Comparison of ENCODE assay signal across 16 cellular contexts in the genomic region with DNA sequence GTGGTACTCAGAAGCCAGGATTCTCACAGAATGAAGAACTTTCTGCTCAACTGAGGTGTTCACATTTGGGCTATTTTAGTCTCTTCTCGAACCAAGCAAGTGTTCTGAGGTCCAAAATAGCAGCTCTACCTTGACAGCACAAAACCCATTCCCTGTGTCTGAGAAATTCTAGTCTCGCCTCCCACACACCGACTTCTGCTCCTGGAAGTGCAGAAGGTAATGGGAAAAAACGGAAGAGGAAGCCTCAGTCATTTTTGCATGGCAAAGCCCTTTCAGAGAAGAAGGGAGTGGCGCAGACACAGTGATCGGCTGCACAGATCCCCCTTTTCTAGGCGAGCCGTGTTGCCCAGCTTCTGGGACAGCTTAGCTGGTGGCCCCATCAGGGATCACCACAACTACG. TPM values are rescaled to one million over a fixed set of nuclear protein-coding genes. Genes with fewer than 3 reads are reported as not detected.
DNase-seq lines count a peak whose midpoint lies in the region; ATAC-seq and TF ChIP-seq lines count a peak whose summit lies in the region.
"Had no signal": no experiment of that assay in that cellular context is flagged by ENCODE, and none has a peak within 500 bp of the region (broad histone marks: within the 10 kb centered on the region; RNA-seq: fewer than 3 reads in every experiment).

No MANE protein-coding gene starts in this region.

- H3K27me3 ChIP-seq in esophagus muscularis mucosa: no peaks in the 10 kb centered on the region

- no peak overlapping the region for H3K4me3 ChIP-seq in esophagus muscularis mucosa
- H3K4me3 ChIP-seq: GM12878, GM23248 had no signal

- TF ChIP-seq CTCF in esophagus muscularis mucosa (IDR thresholded peaks at IDR 0.05): no peak

- H3K27ac ChIP-seq in caudate nucleus (ENCODE audit: low read depth, low read length): no peak overlapping the region
- H3K27ac ChIP-seq in esophagus muscularis mucosa (replicated peaks in 1 of 4): no peak overlapping the region
- H3K27ac ChIP-seq: GM23248 had no signal

- ATAC-seq in HG02571 (IDR thresholded peaks at IDR 0.05; ENCODE audit: unreplicated experiment): no peak
- ATAC-seq: GM12878 had no signal

- intact Hi-C loops in esophagus muscularis mucosa (cut with DNase I): no loop called here

- 91% methylated on average over 9 of the region's 9 CpGs for WGBS in esophagus muscularis mucosa

- H3K9me3 ChIP-seq in esophagus muscularis mucosa: no peaks in the 10 kb centered on the region

- peaks cover 0 to 12% (median 7%) of the 10 kb centered on the region in 4 donors for H3K4me1 ChIP-seq in esophagus muscularis mucosa

- H3K36me3 ChIP-seq in esophagus muscularis mucosa: peaks cover 12 to 86% (median 64%) of the 10 kb centered on the region in 4 donors

- no peak for TF ChIP-seq POLR2A in esophagus muscularis mucosa (IDR thresholded peaks at IDR 0.05; ENCODE audit: low read depth)

- TF ChIP-seq EP300 in esophagus muscularis mucosa (IDR thresholded peaks at IDR 0.05): no peak

- peak in 31 of 61 donors; percentile 4 to 84 (median 30) for DNase-seq in caudate nucleus (lab: John Stamatoyannopoulos, UW)
- DNase-seq in esophagus muscularis mucosa (ENCODE audit: extremely low spot score): peak; percentile 19
- peak; percentile 67 for DNase-seq in putamen (ENCODE audit: low spot score)
- no peak for DNase-seq in COLO668 (lab: John Stamatoyannopoulos, UW; ENCODE audit: unreplicated experiment)
- DNase-seq in COR-L47 (lab: John Stamatoyannopoulos, UW): no peak
- DNase-seq: C1 segment of cervical spinal cord; CD4-positive, alpha-beta memory T cell; DMS 273 treated with DMSO at 0.1 percent for 48 hours; DMS79; EL; GDM1; GM23248; H7; HCEC 1CT had no signal

RNA-seq across cellular contexts. Expression of a gene that starts 31.2 kb away (rescaled TPM):
- total RNA-seq in esophagus muscularis mucosa: 10 to 100 TPM; 12.5 to 15.7 (median 14.7) TPM

Comparison
In these comparisons a context has a peak if more than half of its experiments do, and no peak if none do; other contexts are left out.
1. DNase-seq: peak in caudate nucleus (31 of 61), esophagus muscularis mucosa (single experiment) and putamen (single experiment); none in COLO668 (single experiment) and COR-L47 (single experiment).